In genomic region chr2:200566596-200566995, GRCh38 we compare ENCODE assay signal across 2 cellular contexts. TPM values are rescaled to one million over a fixed set of nuclear protein-coding genes. Genes with fewer than 3 reads are reported as not detected.
"Had no signal": no experiment of that assay in that cellular context is flagged by ENCODE, and none has a peak within 500 bp of the region (broad histone marks: within the 10 kb centered on the region; RNA-seq: fewer than 3 reads in every experiment).

No MANE protein-coding gene starts in this region.

RNA-seq across cellular contexts. Expression of gene AOX1, which starts 19.2 kb away (rescaled TPM):
- total RNA-seq: HT-29 had no signal
- polyA plus RNA-seq: IgD-negative memory B cell had no signal
